9 cellular contexts compared by ENCODE assay signal in the genomic region with DNA sequence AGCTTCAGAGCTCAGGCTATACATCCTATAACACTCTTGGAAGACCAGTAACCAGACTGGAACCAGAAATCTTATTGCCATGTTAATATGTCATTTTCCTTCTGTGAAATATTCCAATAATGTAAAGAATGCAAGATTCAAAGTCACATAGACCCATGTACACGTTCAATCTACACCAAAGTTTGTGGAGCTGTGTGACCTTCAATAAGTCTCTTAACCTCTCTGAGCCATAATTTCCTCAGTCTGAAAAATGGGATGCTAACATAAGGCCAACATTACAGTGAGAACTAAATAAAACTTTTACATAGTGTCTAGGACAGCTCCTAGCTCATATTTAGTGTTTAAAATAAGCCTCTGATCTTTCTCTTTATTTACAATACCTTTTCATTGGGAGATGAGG.
DNase-seq lines count a peak whose midpoint lies in the region; ATAC-seq and TF ChIP-seq lines count a peak whose summit lies in the region.
"Had no signal": no experiment of that assay in that cellular context is flagged by ENCODE, and none has a peak within 500 bp of the region (broad histone marks: within the 10 kb centered on the region; RNA-seq: fewer than 3 reads in every experiment).

No MANE protein-coding gene starts in this region.

- H4K20me1 ChIP-seq in PC-3 (ENCODE audit: low read length) = no peaks in the 10 kb centered on the region

- H3K9ac ChIP-seq in PC-3 (ENCODE audit: low read length) (peak overlapping the region; percentile 74), parathyroid adenoma (no peak overlapping the region)

- peaks cover 0 to 4% of the 10 kb centered on the region in 2 donors for H3K36me3 Mint-ChIP-seq in CD4-positive, alpha-beta memory T cell

- H3K4me1 ChIP-seq in CD4-positive, alpha-beta memory T cell (ENCODE audit: insufficient read depth, low read length) = peaks cover 46% of the 10 kb centered on the region
- peaks cover 39% of the 10 kb centered on the region for H3K4me1 ChIP-seq in PC-3 (ENCODE audit: insufficient read depth, low read length)
- H3K4me1 ChIP-seq in parathyroid adenoma = peaks cover 10% of the 10 kb centered on the region

- POLR2A ChIA-PET in CD4-positive, alpha-beta memory T cell (lab: Charles Lee; ENCODE audit: partially characterized antibody) = interaction anchor here (0.7 to 10.4 kb wide), 8 partner anchors 16 to 72 kb away, joined by 3 to 230 read pairs (median 15); a partner anchor contains a TSS
- POLR2A ChIA-PET in PC-3 (lab: Charles Lee; ENCODE audit: unreplicated experiment) = interaction anchor here (0.6 to 0.9 kb wide), 2 partner anchors 33 to 68 kb away, joined by 3 to 21 read pairs; no protein-coding TSS in a partner anchor

- TF ChIP-seq CTCF in PC-3 (conservative IDR thresholded peaks at IDR 0.05; ENCODE audit: low read depth, low read length) (no peak), parathyroid adenoma (IDR thresholded peaks at IDR 0.05) (no peak)

- H3K9me2 ChIP-seq in PC-3 (replicated peaks; ENCODE audit: low read length) = no peaks in the 10 kb centered on the region

- no peak for DNase-seq in CD4-positive, alpha-beta memory T cell
- DNase-seq in PC-3 (no peak), dermis blood vessel endothelial cell (peak; percentile 6), nucleus accumbens (lab: John Stamatoyannopoulos, UW) (no peak), T-helper 9 cell (no peak), NCI-H510A treated with DMSO at 0.1 percent for 48 hours (lab: John Stamatoyannopoulos, UW) (no peak)
- DNase-seq: GF-D8 had no signal

- H3K79me2 ChIP-seq in PC-3 (ENCODE audit: low read length) = no peaks in the 10 kb centered on the region
- no peaks in the 10 kb centered on the region for H3K79me2 ChIP-seq in parathyroid adenoma

- H3K27me3 ChIP-seq in CD4-positive, alpha-beta memory T cell (ENCODE audit: insufficient read depth, low read length) = no peaks in the 10 kb centered on the region
- H3K27me3 ChIP-seq in PC-3 (ENCODE audit: low read length) (no peaks in the 10 kb centered on the region), parathyroid adenoma (ENCODE audit: control insufficient read depth, insufficient read depth, low read length) (no peaks in the 10 kb centered on the region)

- H3K4me2 ChIP-seq in PC-3 (ENCODE audit: low read length) (peak overlapping the region; percentile 62), parathyroid adenoma (ENCODE audit: low read length) (no peak overlapping the region)

- BruUV-seq in PC-3 (replicated peaks; lab: Mats Ljungman, UMichigan) = no TSS peak

- peaks cover 0 to 2% of the 10 kb centered on the region in 2 donors for H3K27me3 Mint-ChIP-seq in CD4-positive, alpha-beta memory T cell

- H3K27ac Mint-ChIP-seq in CD4-positive, alpha-beta memory T cell = peak overlapping the region; percentile 68 to 98 (median 96)

- CTCF ChIA-PET in CD4-positive, alpha-beta memory T cell (lab: Charles Lee; ENCODE audit: partially characterized antibody) = interaction anchor here (0.9 to 4.7 kb wide), 6 partner anchors 26 to 90 kb away, joined by 3 to 60 read pairs (median 6); a partner anchor contains a TSS
- CTCF ChIA-PET in PC-3 (lab: Charles Lee) = no interaction called here

- H3K4me3 ChIP-seq in CD4-positive, alpha-beta memory T cell (ENCODE audit: low read length in 2 of 2) = no peak overlapping the region
- H3K4me3 ChIP-seq in PC-3 (ENCODE audit: low read length) = no peak overlapping the region; the same call in 1 of the 2 replicates
- H3K4me3 ChIP-seq in parathyroid adenoma (ENCODE audit: low read depth, low read length) = no peak overlapping the region

- peaks cover 35 to 53% (median 36%) of the 10 kb centered on the region in 4 donors for H3K4me1 Mint-ChIP-seq in CD4-positive, alpha-beta memory T cell

- H3F3A ChIP-seq in PC-3 (ENCODE audit: low read length, unreplicated experiment) = peaks cover 4% of the 10 kb centered on the region

- no peaks in the 10 kb centered on the region for H3K36me3 ChIP-seq in CD4-positive, alpha-beta memory T cell (ENCODE audit: insufficient read depth, low read length)
- H3K36me3 ChIP-seq in PC-3 (ENCODE audit: low read depth, low read length) (no peaks in the 10 kb centered on the region), parathyroid adenoma (ENCODE audit: control insufficient read depth, insufficient read depth, low read length) (no peaks in the 10 kb centered on the region)

- H3K9me3 ChIP-seq in CD4-positive, alpha-beta memory T cell (ENCODE audit: control insufficient read depth in 1 of 2, low read length in 2 of 2) = no peaks in the 10 kb centered on the region
- H3K9me3 ChIP-seq in PC-3 (ENCODE audit: low read length) = no peaks in the 10 kb centered on the region
- H3K9me3 ChIP-seq in parathyroid adenoma (ENCODE audit: control insufficient read depth, low read length) = no peaks in the 10 kb centered on the region

- ATAC-seq in PC-3 (no peak), HG02981 (IDR thresholded peaks at IDR 0.05; ENCODE audit: unreplicated experiment) (no peak)

- no peak overlapping the region for H2AFZ ChIP-seq in PC-3 (ENCODE audit: low read length)
- no peak overlapping the region for H2AFZ ChIP-seq in parathyroid adenoma

- intact Hi-C loops in CD4-positive, alpha-beta memory T cell (cut with micrococcal nuclease) = loop anchor here (5.0 kb wide), 1 partner anchor 210 kb away; no protein-coding TSS in a partner anchor
- intact Hi-C loops in PC-3 (cut with micrococcal nuclease) = loop anchor here (10.0 kb wide), 1 partner anchor 208 kb away; no protein-coding TSS in a partner anchor

- H3K4me3 Mint-ChIP-seq in CD4-positive, alpha-beta memory T cell = peak overlapping the region in 2 of 8 donors; percentile 13 to 80

- no peaks in the 10 kb centered on the region for H3K9me3 Mint-ChIP-seq in CD4-positive, alpha-beta memory T cell

- no peak overlapping the region for H3K27ac ChIP-seq in CD4-positive, alpha-beta memory T cell (ENCODE audit: low read depth, low read length)
- H3K27ac ChIP-seq in PC-3 (ENCODE audit: low read length) (peak overlapping the region; percentile 98), parathyroid adenoma (peak overlapping the region; percentile 52)
